Comparison of ENCODE assay signal across 20 cellular contexts in genomic region chr2:207468504-207468903, GRCh38.
"Had no signal": no experiment of that assay in that cellular context is flagged by ENCODE, and none has a peak within 500 bp of the region (broad histone marks: within the 10 kb centered on the region; RNA-seq: fewer than 3 reads in every experiment).

No MANE protein-coding gene starts in this region.

- H3K4me1 Mint-ChIP-seq: central memory CD8-positive, alpha-beta T cell had no signal

- H3K9me3 ChIP-seq: SK-N-SH, spleen, testis had no signal

- H3K36me3 Mint-ChIP-seq: activated naive CD8-positive, alpha-beta T cell treated with anti-CD3 and anti-CD28 coated beads for 36 hours; naive thymus-derived CD8-positive, alpha-beta T cell; type B pancreatic cell had no signal

- H3K27ac ChIP-seq: coronary artery, spleen, testis had no signal

- H3K36me3 ChIP-seq: spleen had no signal

- H3K4me2 ChIP-seq: SK-N-SH had no signal

- H3K4me3 ChIP-seq: coronary artery, spleen, testis had no signal

- DNase-seq: activated CD4-positive, alpha-beta T cell treated with anti-CD3 and anti-CD28 coated beads for 48 hours; activated CD8-positive, alpha-beta memory T cell treated with anti-CD3 and anti-CD28 coated beads, Interleukin-2, amount 50 U/mL, for 4 hours; activated CD8-positive, alpha-beta T cell treated with anti-CD3 and anti-CD28 coated beads, Interleukin-2, amount 10 ng/mL, durations not matched to agents 7 days and 5 days; activated gamma-delta T cell; activated naive CD8-positive, alpha-beta T cell treated with anti-CD3 and anti-CD28 coated beads for 36 hours; amniotic stem cell; head of caudate nucleus; kidney glomerular epithelial cell; left ventricle myocardium superior; mesendoderm; naive thymus-derived CD8-positive, alpha-beta T cell; SK-N-SH; spleen; stimulated activated naive CD8-positive, alpha-beta T cell treated with anti-CD3 and anti-CD28 coated beads, Interleukin-15, Interleukin-2, amounts not matched to agents 100 U/mL and 50 U/mL, for 24 hours; testis had no signal

- H3K4me3 Mint-ChIP-seq: activated CD8-positive, alpha-beta T cell treated with anti-CD3 and anti-CD28 coated beads, Interleukin-2, amount 10 ng/mL, durations not matched to agents 7 days and 5 days; activated naive CD8-positive, alpha-beta T cell treated with anti-CD3 and anti-CD28 coated beads for 36 hours; central memory CD8-positive, alpha-beta T cell; naive thymus-derived CD8-positive, alpha-beta T cell; T-helper 2 cell treated with Interferon-gamma antibody and Interleukin-4, amounts not matched to agents 5 μg/mL and 100 μg/mL, for 36 hours; type B pancreatic cell had no signal

- H3K9me3 Mint-ChIP-seq: activated naive CD8-positive, alpha-beta T cell treated with anti-CD3 and anti-CD28 coated beads for 36 hours; activated T-cell treated with anti-CD3 and anti-CD28 coated beads, Interleukin-2, amount 50 U/mL, for 72 hours; central memory CD8-positive, alpha-beta T cell; naive thymus-derived CD8-positive, alpha-beta T cell; T-helper 2 cell treated with Interferon-gamma antibody and Interleukin-4, amounts not matched to agents 5 μg/mL and 100 μg/mL, for 36 hours; type B pancreatic cell had no signal

- ATAC-seq: activated CD8-positive, alpha-beta T cell treated with anti-CD3 and anti-CD28 coated beads, Interleukin-2, amount 10 ng/mL, durations not matched to agents 7 days and 5 days; left ventricle myocardium superior; naive thymus-derived CD8-positive, alpha-beta T cell had no signal

- H3K27me3 ChIP-seq: spleen, testis had no signal

- H3K9ac ChIP-seq: SK-N-SH had no signal

- H3K27ac Mint-ChIP-seq: activated CD8-positive, alpha-beta T cell treated with anti-CD3 and anti-CD28 coated beads, Interleukin-2, amount 10 ng/mL, durations not matched to agents 7 days and 5 days; type B pancreatic cell had no signal

- H3K27me3 Mint-ChIP-seq: activated naive CD8-positive, alpha-beta T cell treated with anti-CD3 and anti-CD28 coated beads for 36 hours; central memory CD8-positive, alpha-beta T cell; naive thymus-derived CD8-positive, alpha-beta T cell; type B pancreatic cell had no signal
